In the genomic region with DNA sequence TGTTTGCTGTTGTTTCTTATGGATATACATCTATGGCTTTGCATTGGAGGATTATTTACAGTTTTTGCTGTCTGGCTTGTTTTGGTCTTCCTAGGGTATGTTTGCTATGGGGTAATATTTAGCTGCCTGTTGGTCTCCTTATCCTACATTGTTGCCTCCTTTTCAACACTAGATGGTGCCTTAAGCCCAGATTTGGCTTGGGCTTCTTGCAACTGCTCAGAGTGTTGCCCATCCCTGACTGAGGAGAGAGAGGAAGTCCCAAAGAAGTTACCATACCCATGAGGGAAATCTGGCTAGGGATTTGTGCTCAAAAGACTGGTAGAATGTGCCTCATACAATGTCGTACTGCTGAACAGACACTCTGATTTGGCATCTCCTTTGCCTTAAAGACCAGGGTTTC, we compare ENCODE assay signal across 1 cellular context.
TF ChIP-seq lines count a peak whose summit lies in the region.

No MANE protein-coding gene starts in this region.

TF ChIP-seq in GM12878, 131 proteins besides CTCF, POLR2A, EP300 and RAD21 (continued from another document):
- TF ChIP-seq, protein P1, sequence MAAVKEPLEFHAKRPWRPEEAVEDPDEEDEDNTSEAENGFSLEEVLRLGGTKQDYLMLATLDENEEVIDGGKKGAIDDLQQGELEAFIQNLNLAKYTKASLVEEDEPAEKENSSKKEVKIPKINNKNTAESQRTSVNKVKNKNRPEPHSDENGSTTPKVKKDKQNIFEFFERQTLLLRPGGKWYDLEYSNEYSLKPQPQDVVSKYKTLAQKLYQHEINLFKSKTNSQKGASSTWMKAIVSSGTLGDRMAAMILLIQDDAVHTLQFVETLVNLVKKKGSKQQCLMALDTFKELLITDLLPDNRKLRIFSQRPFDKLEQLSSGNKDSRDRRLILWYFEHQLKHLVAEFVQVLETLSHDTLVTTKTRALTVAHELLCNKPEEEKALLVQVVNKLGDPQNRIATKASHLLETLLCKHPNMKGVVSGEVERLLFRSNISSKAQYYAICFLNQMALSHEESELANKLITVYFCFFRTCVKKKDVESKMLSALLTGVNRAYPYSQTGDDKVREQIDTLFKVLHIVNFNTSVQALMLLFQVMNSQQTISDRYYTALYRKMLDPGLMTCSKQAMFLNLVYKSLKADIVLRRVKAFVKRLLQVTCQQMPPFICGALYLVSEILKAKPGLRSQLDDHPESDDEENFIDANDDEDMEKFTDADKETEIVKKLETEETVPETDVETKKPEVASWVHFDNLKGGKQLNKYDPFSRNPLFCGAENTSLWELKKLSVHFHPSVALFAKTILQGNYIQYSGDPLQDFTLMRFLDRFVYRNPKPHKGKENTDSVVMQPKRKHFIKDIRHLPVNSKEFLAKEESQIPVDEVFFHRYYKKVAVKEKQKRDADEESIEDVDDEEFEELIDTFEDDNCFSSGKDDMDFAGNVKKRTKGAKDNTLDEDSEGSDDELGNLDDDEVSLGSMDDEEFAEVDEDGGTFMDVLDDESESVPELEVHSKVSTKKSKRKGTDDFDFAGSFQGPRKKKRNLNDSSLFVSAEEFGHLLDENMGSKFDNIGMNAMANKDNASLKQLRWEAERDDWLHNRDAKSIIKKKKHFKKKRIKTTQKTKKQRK (IDR thresholded peaks at IDR 0.05; ENCODE audit: low read depth, low read length): no peak
- TF ChIP-seq CBFB (IDR thresholded peaks at IDR 0.05; ENCODE audit: low read depth): no peak
